Comparison of ENCODE assay signal across 1 cellular context in genomic region chr2:101792208-101792607, GRCh38.
TF ChIP-seq lines count a peak whose summit lies in the region.

No MANE protein-coding gene starts in this region.

TF ChIP-seq in GM23338, 12 proteins besides CTCF, POLR2A, EP300 and RAD21 (continued from another document):
- TF ChIP-seq, protein P1, sequence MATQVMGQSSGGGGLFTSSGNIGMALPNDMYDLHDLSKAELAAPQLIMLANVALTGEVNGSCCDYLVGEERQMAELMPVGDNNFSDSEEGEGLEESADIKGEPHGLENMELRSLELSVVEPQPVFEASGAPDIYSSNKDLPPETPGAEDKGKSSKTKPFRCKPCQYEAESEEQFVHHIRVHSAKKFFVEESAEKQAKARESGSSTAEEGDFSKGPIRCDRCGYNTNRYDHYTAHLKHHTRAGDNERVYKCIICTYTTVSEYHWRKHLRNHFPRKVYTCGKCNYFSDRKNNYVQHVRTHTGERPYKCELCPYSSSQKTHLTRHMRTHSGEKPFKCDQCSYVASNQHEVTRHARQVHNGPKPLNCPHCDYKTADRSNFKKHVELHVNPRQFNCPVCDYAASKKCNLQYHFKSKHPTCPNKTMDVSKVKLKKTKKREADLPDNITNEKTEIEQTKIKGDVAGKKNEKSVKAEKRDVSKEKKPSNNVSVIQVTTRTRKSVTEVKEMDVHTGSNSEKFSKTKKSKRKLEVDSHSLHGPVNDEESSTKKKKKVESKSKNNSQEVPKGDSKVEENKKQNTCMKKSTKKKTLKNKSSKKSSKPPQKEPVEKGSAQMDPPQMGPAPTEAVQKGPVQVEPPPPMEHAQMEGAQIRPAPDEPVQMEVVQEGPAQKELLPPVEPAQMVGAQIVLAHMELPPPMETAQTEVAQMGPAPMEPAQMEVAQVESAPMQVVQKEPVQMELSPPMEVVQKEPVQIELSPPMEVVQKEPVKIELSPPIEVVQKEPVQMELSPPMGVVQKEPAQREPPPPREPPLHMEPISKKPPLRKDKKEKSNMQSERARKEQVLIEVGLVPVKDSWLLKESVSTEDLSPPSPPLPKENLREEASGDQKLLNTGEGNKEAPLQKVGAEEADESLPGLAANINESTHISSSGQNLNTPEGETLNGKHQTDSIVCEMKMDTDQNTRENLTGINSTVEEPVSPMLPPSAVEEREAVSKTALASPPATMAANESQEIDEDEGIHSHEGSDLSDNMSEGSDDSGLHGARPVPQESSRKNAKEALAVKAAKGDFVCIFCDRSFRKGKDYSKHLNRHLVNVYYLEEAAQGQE (IDR thresholded peaks at IDR 0.05; ENCODE audit: unreplicated experiment) = no peak
- no peak for TF ChIP-seq JUNB (IDR thresholded peaks at IDR 0.05; ENCODE audit: unreplicated experiment)
- TF ChIP-seq EZH2 (IDR thresholded peaks at IDR 0.05; ENCODE audit: low read depth, unreplicated experiment) = no peak
TF ChIP-seq in GM23338: peak in this region for 0.
